ENCODE assay signal across 10 cellular contexts in genomic region chr11:27211370-27212127, GRCh38.
DNase-seq lines count a peak whose midpoint lies in the region; ATAC-seq and TF ChIP-seq lines count a peak whose summit lies in the region.
"Had no signal": no experiment of that assay in that cellular context is flagged by ENCODE, and none has a peak within 500 bp of the region (broad histone marks: within the 10 kb centered on the region; RNA-seq: fewer than 3 reads in every experiment).

No MANE protein-coding gene starts in this region.

- H3K14ac ChIP-seq in H9 (ENCODE audit: insufficient read depth, low read length) = no peak overlapping the region

- H3K79me2 ChIP-seq in H9 (ENCODE audit: insufficient read depth, low read length) = no peaks in the 10 kb centered on the region

- no peak overlapping the region for H3K4me3 Mint-ChIP-seq in H9
- H3K4me3 Mint-ChIP-seq in activated CD8-positive, alpha-beta T cell treated with anti-CD3 and anti-CD28 coated beads, Interleukin-2, amount 10 ng/mL, durations not matched to agents 7 days and 5 days = no peak overlapping the region
- no peak overlapping the region for H3K4me3 Mint-ChIP-seq in stimulated activated memory B cell treated with anti-CD40 and anti-IgM and Interleukin-4, amounts not matched to agents 10 μg/mL and 1 μg/mL and 100 μg/mL, for 72 hours
- H3K4me3 Mint-ChIP-seq: activated naive CD4-positive, alpha-beta T cell treated with anti-CD3 and anti-CD28 coated beads, Interleukin-2, amount 50 U/mL, for 24 hours had no signal

- no peaks in the 10 kb centered on the region for H4K20me1 ChIP-seq in H9 (ENCODE audit: control insufficient read depth, insufficient read depth, insufficient read length)

- no peaks in the 10 kb centered on the region for H3K9me3 Mint-ChIP-seq in H9
- no peaks in the 10 kb centered on the region for H3K9me3 Mint-ChIP-seq in activated CD8-positive, alpha-beta T cell treated with anti-CD3 and anti-CD28 coated beads, Interleukin-2, amount 10 ng/mL, durations not matched to agents 7 days and 5 days (ENCODE audit: insufficient read depth)
- no peaks in the 10 kb centered on the region for H3K9me3 Mint-ChIP-seq in stimulated activated memory B cell treated with anti-CD40 and anti-IgM and Interleukin-4, amounts not matched to agents 10 μg/mL and 1 μg/mL and 100 μg/mL, for 72 hours
- H3K9me3 Mint-ChIP-seq: activated naive CD4-positive, alpha-beta T cell treated with anti-CD3 and anti-CD28 coated beads, Interleukin-2, amount 50 U/mL, for 24 hours had no signal

- H3K27ac Mint-ChIP-seq in H9 = no peak overlapping the region
- no peak overlapping the region for H3K27ac Mint-ChIP-seq in activated CD8-positive, alpha-beta T cell treated with anti-CD3 and anti-CD28 coated beads, Interleukin-2, amount 10 ng/mL, durations not matched to agents 7 days and 5 days
- no peak overlapping the region for H3K27ac Mint-ChIP-seq in stimulated activated memory B cell treated with anti-CD40 and anti-IgM and Interleukin-4, amounts not matched to agents 10 μg/mL and 1 μg/mL and 100 μg/mL, for 72 hours
- H3K27ac Mint-ChIP-seq: activated naive CD4-positive, alpha-beta T cell treated with anti-CD3 and anti-CD28 coated beads, Interleukin-2, amount 50 U/mL, for 24 hours had no signal

- H3K4me1 ChIP-seq in H9 (ENCODE audit: insufficient read depth, low read length) = peaks cover 3% of the 10 kb centered on the region; the same call in 1 of the 2 replicates
- H3K4me1 ChIP-seq in right lobe of liver = no peaks in the 10 kb centered on the region

- POLR2A ChIA-PET in activated CD8-positive, alpha-beta T cell treated with anti-CD3 and anti-CD28 coated beads, Interleukin-2, amount 10 ng/mL, durations not matched to agents 7 days and 5 days (lab: Charles Lee) = no interaction called here

- no peaks in the 10 kb centered on the region for H3K27me3 ChIP-seq in H9 (ENCODE audit: insufficient read depth, low read length)
- no peaks in the 10 kb centered on the region for H3K27me3 ChIP-seq in right lobe of liver

- ATAC-seq in activated CD8-positive, alpha-beta T cell treated with anti-CD3 and anti-CD28 coated beads, Interleukin-2, amount 10 ng/mL, durations not matched to agents 7 days and 5 days = no peak
- peak in 2 of 4 donors; percentile 40 to 50 for ATAC-seq in right lobe of liver
- ATAC-seq in stimulated activated memory B cell treated with anti-CD40 and anti-IgM and Interleukin-4, amounts not matched to agents 10 μg/mL and 1 μg/mL and 100 μg/mL, for 72 hours = no peak

- H3K4me3 ChIP-seq in right lobe of liver = no peak overlapping the region

- no peak overlapping the region for H3K4me2 ChIP-seq in H9 (ENCODE audit: insufficient read depth, insufficient read length, low read length)

- no peak overlapping the region for H3K18ac ChIP-seq in H9 (ENCODE audit: insufficient read length, low read depth, low read length)

- H3K36me3 Mint-ChIP-seq in H9 (ENCODE audit: insufficient read depth in 1 of 3, low read depth in 3 of 3) = peaks cover 2 to 31% (median 25%) of the 10 kb centered on the region in 3 experiments; a peak in 5 of 7 replicates
- H3K36me3 Mint-ChIP-seq in activated CD8-positive, alpha-beta T cell treated with anti-CD3 and anti-CD28 coated beads, Interleukin-2, amount 10 ng/mL, durations not matched to agents 7 days and 5 days (ENCODE audit: low read depth) = no peaks in the 10 kb centered on the region
- no peaks in the 10 kb centered on the region for H3K36me3 Mint-ChIP-seq in stimulated activated memory B cell treated with anti-CD40 and anti-IgM and Interleukin-4, amounts not matched to agents 10 μg/mL and 1 μg/mL and 100 μg/mL, for 72 hours
- H3K36me3 Mint-ChIP-seq: activated naive CD4-positive, alpha-beta T cell treated with anti-CD3 and anti-CD28 coated beads, Interleukin-2, amount 50 U/mL, for 24 hours had no signal

- TF ChIP-seq POLR2A in right lobe of liver (IDR thresholded peaks at IDR 0.05) = no peak

- no CpG with 5 or more reads among the region's 8 CpGs for WGBS in H9 (ENCODE audit: extremely low coverage, insufficient read length, low lambda C conversion rate)
- WGBS in right lobe of liver (ENCODE audit: insufficient coverage, low coverage, low lambda C conversion rate, missing lambda C conversion rate) = 81% methylated on average over 8 of the region's 8 CpGs

- no peaks in the 10 kb centered on the region for H3K27me3 Mint-ChIP-seq in H9 (ENCODE audit: low read depth)
- H3K27me3 Mint-ChIP-seq in activated CD8-positive, alpha-beta T cell treated with anti-CD3 and anti-CD28 coated beads, Interleukin-2, amount 10 ng/mL, durations not matched to agents 7 days and 5 days (ENCODE audit: low read depth) = no peaks in the 10 kb centered on the region
- H3K27me3 Mint-ChIP-seq in stimulated activated memory B cell treated with anti-CD40 and anti-IgM and Interleukin-4, amounts not matched to agents 10 μg/mL and 1 μg/mL and 100 μg/mL, for 72 hours = peaks cover 8% of the 10 kb centered on the region

- H2BK20ac ChIP-seq in H9 (ENCODE audit: low read depth, low read length, poor library complexity, severe bottlenecking) = no peak overlapping the region

- no peak overlapping the region for H2AK5ac ChIP-seq in H9 (ENCODE audit: insufficient read length, low read length)

- no peak overlapping the region for H2AFZ ChIP-seq in H9 (ENCODE audit: low read length)

- H2BK15ac ChIP-seq in H9 (ENCODE audit: low read depth, low read length) = no peak overlapping the region

- H3K36me3 ChIP-seq in right lobe of liver = no peaks in the 10 kb centered on the region

- no peak overlapping the region for H2BK12ac ChIP-seq in H9 (ENCODE audit: insufficient read length, low read depth, low read length)

- H3K56ac ChIP-seq in H9 (ENCODE audit: insufficient read length, low read depth, low read length) = no peak overlapping the region

- H3K4ac ChIP-seq in H9 (ENCODE audit: low read depth, low read length) = no peak overlapping the region

- DNase-seq in NCI-H1105 treated with DMSO at 0.1 percent for 48 hours (lab: John Stamatoyannopoulos, UW) = peak; percentile 4
- DNase-seq in NCI-H1105 (lab: John Stamatoyannopoulos, UW) = no peak
- no peak for DNase-seq in H9
- DNase-seq in activated CD8-positive, alpha-beta T cell treated with anti-CD3 and anti-CD28 coated beads, Interleukin-2, amount 10 ng/mL, durations not matched to agents 7 days and 5 days = peak; percentile 22
- DNase-seq in right lobe of liver = no peak
- no peak for DNase-seq in UCSD-AML1 (lab: John Stamatoyannopoulos, UW; ENCODE audit: unreplicated experiment)
- no peak for DNase-seq in anterior cingulate cortex (lab: John Stamatoyannopoulos, UW)
- DNase-seq: SIG-M5 had no signal

- peaks cover 32 to 33% of the 10 kb centered on the region in 2 experiments for H3K4me1 Mint-ChIP-seq in H9
- H3K4me1 Mint-ChIP-seq in activated CD8-positive, alpha-beta T cell treated with anti-CD3 and anti-CD28 coated beads, Interleukin-2, amount 10 ng/mL, durations not matched to agents 7 days and 5 days (ENCODE audit: low read depth) = no peaks in the 10 kb centered on the region
- H3K4me1 Mint-ChIP-seq in stimulated activated memory B cell treated with anti-CD40 and anti-IgM and Interleukin-4, amounts not matched to agents 10 μg/mL and 1 μg/mL and 100 μg/mL, for 72 hours = peaks cover 6% of the 10 kb centered on the region
- H3K4me1 Mint-ChIP-seq: activated naive CD4-positive, alpha-beta T cell treated with anti-CD3 and anti-CD28 coated beads, Interleukin-2, amount 50 U/mL, for 24 hours had no signal

- H2BK5ac ChIP-seq in H9 (ENCODE audit: insufficient read length, low read length) = no peak overlapping the region

- no peak overlapping the region for H3K9ac ChIP-seq in H9 (ENCODE audit: extremely low read depth, insufficient read length, low read length)

- H4K5ac ChIP-seq in H9 (ENCODE audit: insufficient read length, low read depth, low read length) = no peak overlapping the region

- no peak overlapping the region for H3K23ac ChIP-seq in H9 (ENCODE audit: insufficient read length, low read depth, low read length)

- no peak overlapping the region for H2BK120ac ChIP-seq in H9 (ENCODE audit: low read depth, low read length, poor library complexity, severe bottlenecking)

- CTCF ChIA-PET in activated CD8-positive, alpha-beta T cell treated with anti-CD3 and anti-CD28 coated beads, Interleukin-2, amount 10 ng/mL, durations not matched to agents 7 days and 5 days (lab: Charles Lee) = interaction anchor here (0.7 to 1.0 kb wide), 2 partner anchors 184 to 274 kb away, joined by 3 read pairs; no protein-coding TSS in a partner anchor

- intact Hi-C loops in right lobe of liver (cut with DNase I) = no loop called here

- no peak overlapping the region for H4K8ac ChIP-seq in H9 (replicated peaks; ENCODE audit: insufficient read length, low read depth, low read length)

- H3T11ph ChIP-seq in H9 (ENCODE audit: low read length) = no peak overlapping the region

- no peaks in the 10 kb centered on the region for H3K9me3 ChIP-seq in H9 (ENCODE audit: control insufficient read depth, low read depth, low read length)
- no peaks in the 10 kb centered on the region for H3K9me3 ChIP-seq in right lobe of liver

- H3K27ac ChIP-seq in H9 (ENCODE audit: insufficient read length, low read depth, low read length) = no peak overlapping the region
- H3K27ac ChIP-seq in right lobe of liver = no peak overlapping the region

- peak; percentile 74 for TF ChIP-seq CTCF in H9 (conservative IDR thresholded peaks at IDR 0.05)
- peak; percentile 36 to 56 (median 48) for TF ChIP-seq CTCF in right lobe of liver (IDR thresholded peaks at IDR 0.05)

- no peaks in the 10 kb centered on the region for H3K79me1 ChIP-seq in H9 (ENCODE audit: insufficient read depth, low read depth, low read length, poor library complexity, severe bottlenecking)

- H3K23me2 ChIP-seq in H9 (ENCODE audit: insufficient read length, low read depth, low read length, poor library complexity, severe bottlenecking) = no peaks in the 10 kb centered on the region

- H4K91ac ChIP-seq in H9 (ENCODE audit: insufficient read length, low read depth, low read length) = no peak overlapping the region

Comparison
In these comparisons a context has a peak if more than half of its experiments do, and no peak if none do; other contexts are left out.
1. DNase-seq: peak in NCI-H1105 treated with DMSO at 0.1 percent for 48 hours (single experiment) and activated CD8-positive, alpha-beta T cell treated with anti-CD3 and anti-CD28 coated beads, Interleukin-2, amount 10 ng/mL, durations not matched to agents 7 days and 5 days (single experiment); none in NCI-H1105 (single experiment), H9 (single experiment), right lobe of liver (0 of 3), UCSD-AML1 (single experiment) and anterior cingulate cortex (0 of 58).